8 cellular contexts compared by ENCODE assay signal in the genomic region with DNA sequence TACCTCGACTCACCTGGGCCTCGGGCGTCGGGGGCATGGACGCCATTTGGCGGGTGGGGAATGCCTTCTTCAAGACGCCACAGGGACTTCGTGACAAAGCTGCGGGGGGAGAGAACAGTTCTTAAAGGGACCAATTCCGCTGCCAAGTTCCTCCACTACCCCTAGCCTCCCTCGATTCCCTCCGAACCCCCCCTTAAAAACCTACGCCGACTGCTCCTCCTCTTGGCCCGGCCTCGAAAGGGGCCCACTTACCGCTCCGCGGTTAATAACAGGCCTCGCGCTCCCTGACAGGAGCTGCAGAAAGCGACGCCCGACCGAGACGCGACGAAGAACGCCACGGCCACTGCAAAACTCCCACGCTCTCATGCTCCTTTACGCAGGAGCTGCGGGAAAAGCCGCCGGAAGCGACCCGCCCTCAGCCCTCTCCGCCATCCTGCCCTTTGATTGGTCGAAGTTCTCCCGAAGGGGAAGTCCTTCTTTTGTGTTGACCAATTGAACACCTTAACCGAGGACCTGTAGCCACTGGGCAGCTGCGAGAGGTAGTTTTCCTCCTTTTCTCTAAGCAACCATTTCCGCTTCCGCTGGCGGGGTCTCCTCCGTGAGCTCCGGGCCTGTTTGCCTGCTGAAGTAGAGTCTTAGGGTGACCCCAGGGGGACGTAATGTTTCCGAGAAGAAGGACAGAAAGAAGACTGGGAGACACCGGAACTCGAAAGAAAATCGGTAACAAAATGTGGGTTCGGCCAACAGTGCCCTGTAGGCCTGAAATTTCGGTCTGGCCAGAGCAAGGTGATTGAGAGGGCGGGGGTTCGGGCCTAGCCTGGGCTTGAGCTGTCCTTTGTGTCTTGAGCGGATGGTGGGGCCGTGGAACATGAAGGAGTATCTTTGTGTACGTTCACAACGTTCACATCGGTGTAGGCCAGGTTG. TPM values are rescaled to one million over a fixed set of nuclear protein-coding genes. Genes with fewer than 3 reads are reported as not detected.
DNase-seq lines count a peak whose midpoint lies in the region; ATAC-seq and TF ChIP-seq lines count a peak whose summit lies in the region.

A gene (plus strand): TSS at position 573 of the 924 bp plus-strand sequence. CDS start 32,548 bp downstream, outside the sequence.
A gene with protein sequence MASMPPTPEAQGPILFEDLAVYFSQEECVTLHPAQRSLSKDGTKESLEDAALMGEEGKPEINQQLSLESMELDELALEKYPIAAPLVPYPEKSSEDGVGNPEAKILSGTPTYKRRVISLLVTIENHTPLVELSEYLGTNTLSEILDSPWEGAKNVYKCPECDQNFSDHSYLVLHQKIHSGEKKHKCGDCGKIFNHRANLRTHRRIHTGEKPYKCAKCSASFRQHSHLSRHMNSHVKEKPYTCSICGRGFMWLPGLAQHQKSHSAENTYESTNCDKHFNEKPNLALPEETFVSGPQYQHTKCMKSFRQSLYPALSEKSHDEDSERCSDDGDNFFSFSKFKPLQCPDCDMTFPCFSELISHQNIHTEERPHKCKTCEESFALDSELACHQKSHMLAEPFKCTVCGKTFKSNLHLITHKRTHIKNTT (minus strand): TSS at position 397 of the 924 bp plus-strand sequence. CDS start 351 bp downstream, at position 46.

- peaks cover 40% of the 10 kb centered on the region for H3K36me3 ChIP-seq in OCI-LY1 (ENCODE audit: insufficient read depth, low read length)

- H3F3A ChIP-seq in OCI-LY1 (ENCODE audit: insufficient read depth, low read length): no peaks in the 10 kb centered on the region

- H3K9ac ChIP-seq in OCI-LY1 (ENCODE audit: low read length): peak within 1 kb of the TSS; percentile 78

- TF ChIP-seq POLR2A in erythroblast (IDR thresholded peaks at IDR 0.05; ENCODE audit: low read length): peak; percentile 59

- H4K20me1 ChIP-seq in OCI-LY1 (ENCODE audit: insufficient read depth, low read length): no peaks in the 10 kb centered on the region

- H3K79me2 ChIP-seq in OCI-LY1 (ENCODE audit: insufficient read depth, low read length): peaks cover 9% of the 10 kb centered on the region; the same call in 1 of the 2 replicates

- H3K27me3 ChIP-seq in HL-60 (ENCODE audit: insufficient read depth, poor library complexity, severe bottlenecking): no peaks in the 10 kb centered on the region
- H3K27me3 ChIP-seq in OCI-LY1 (ENCODE audit: insufficient read depth, low read length): no peaks in the 10 kb centered on the region; the same call in 1 of the 2 replicates

- peak; percentile 81 for ATAC-seq in GM19397 (IDR thresholded peaks at IDR 0.05; ENCODE audit: unreplicated experiment)

- no peak within 1 kb of the TSS for H2AFZ ChIP-seq in OCI-LY1 (ENCODE audit: low read length)

- H3K4me3 ChIP-seq in HL-60 (replicated peaks; ENCODE audit: insufficient read depth, low read length): peak within 1 kb of the TSS; percentile 74
- H3K4me3 ChIP-seq in OCI-LY1 (ENCODE audit: low read depth, low read length, poor library complexity, severe bottlenecking): peak within 1 kb of the TSS; percentile 86

- H3K9me2 ChIP-seq in OCI-LY1 (ENCODE audit: low read depth, low read length): no peaks in the 10 kb centered on the region

- no peak for TF ChIP-seq CTCF in C4-2B (conservative IDR thresholded peaks at IDR 0.05)
- TF ChIP-seq CTCF in HL-60 (IDR thresholded peaks at IDR 0.05; ENCODE audit: insufficient read depth, low read length): no peak
- TF ChIP-seq CTCF in OCI-LY1 (IDR thresholded peaks at IDR 0.05; ENCODE audit: low read length): no peak

- no peaks in the 10 kb centered on the region for H3K9me3 ChIP-seq in OCI-LY1 (ENCODE audit: low read length)

- H3K4me1 ChIP-seq in OCI-LY1 (ENCODE audit: insufficient read depth, low read length, severe bottlenecking): peaks cover 13% of the 10 kb centered on the region

- H3K27ac ChIP-seq in C4-2B: peak within 1 kb of the TSS; percentile 72
- H3K27ac ChIP-seq in HL-60 (replicated peaks): peak within 1 kb of the TSS; percentile 70
- H3K27ac ChIP-seq in OCI-LY1 (ENCODE audit: low read depth, low read length, poor library complexity, severe bottlenecking): no peak within 1 kb of the TSS

- DNase-seq in HL-60 (ENCODE audit: low read depth in 1 of 2, low spot score in 1 of 2) (peak; percentile 77 to 91), erythroblast (lab: John Stamatoyannopoulos, UW) (peak; percentile 91 to 92), mucosa of gallbladder (ENCODE audit: low spot score) (peak; percentile 84)
- DNase-seq in activated T-cell treated with anti-CD3 and anti-CD28 coated beads, Interleukin-2, amount 50 U/mL, for 1 hour: peak; percentile 70
- peak; percentile 46 to 64 for DNase-seq in stimulated activated CD8-positive, alpha-beta memory T cell treated with anti-CD3 and anti-CD28 coated beads, Interleukin-4, amount 100 ng/mL, for 4 hours (ENCODE audit: low read depth in 2 of 2, low spot score in 1 of 2)

- H3K4me2 ChIP-seq in OCI-LY1 (ENCODE audit: low read length): peak within 1 kb of the TSS; percentile 75

RNA-seq across cellular contexts. Expression of the first gene that starts in this region (rescaled TPM):
- total RNA-seq in mucosa of gallbladder: 70.3 TPM

RNA-seq across cellular contexts. Expression of the second gene that starts in this region (rescaled TPM):
- total RNA-seq in mucosa of gallbladder: 2.3 TPM
